9 cellular contexts compared by ENCODE assay signal in the genomic region with DNA sequence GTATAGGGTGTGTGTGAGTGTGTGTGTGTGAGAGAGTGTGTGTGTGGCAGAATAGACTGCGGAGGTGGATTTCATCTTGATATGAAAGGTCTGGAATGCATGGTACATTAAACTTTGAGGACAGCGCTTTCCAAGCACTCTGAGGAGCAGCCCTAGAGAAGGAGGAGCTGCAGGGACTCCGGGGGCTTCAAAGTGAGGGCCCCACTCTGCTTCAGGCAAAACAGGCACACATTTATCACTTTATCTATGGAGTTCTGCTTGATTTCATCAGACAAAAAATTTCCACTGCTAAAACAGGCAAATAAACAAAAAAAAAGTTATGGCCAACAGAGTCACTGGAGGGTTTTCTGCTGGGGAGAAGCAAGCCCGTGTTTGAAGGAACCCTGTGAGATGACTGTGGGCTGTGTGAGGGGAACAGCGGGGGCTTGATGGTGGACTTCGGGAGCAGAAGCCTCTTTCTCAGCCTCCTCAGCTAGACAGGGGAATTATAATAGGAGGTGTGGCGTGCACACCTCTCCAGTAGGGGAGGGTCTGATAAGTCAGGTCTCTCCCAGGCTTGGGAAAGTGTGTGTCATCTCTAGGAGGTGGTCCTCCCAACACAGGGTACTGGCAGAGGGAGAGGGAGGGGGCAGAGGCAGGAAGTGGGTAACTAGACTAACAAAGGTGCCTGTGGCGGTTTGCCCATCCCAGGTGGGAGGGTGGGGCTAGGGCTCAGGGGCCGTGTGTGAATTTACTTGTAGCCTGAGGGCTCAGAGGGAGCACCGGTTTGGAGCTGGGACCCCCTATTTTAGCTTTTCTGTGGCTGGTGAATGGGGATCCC. TPM values are rescaled to one million over a fixed set of nuclear protein-coding genes. Genes with fewer than 3 reads are reported as not detected.
A peak's percentile ranks its signal among the peaks of the same experiment; 100 is the strongest.
DNase-seq lines count a peak whose midpoint lies in the region; ATAC-seq lines count a peak whose summit lies in the region.
"Had no signal": no experiment of that assay in that cellular context is flagged by ENCODE, and none has a peak within 500 bp of the region (broad histone marks: within the 10 kb centered on the region; RNA-seq: fewer than 3 reads in every experiment).

No MANE protein-coding gene starts in this region.

- no peak for ATAC-seq in GM21447 (IDR thresholded peaks at IDR 0.05; ENCODE audit: unreplicated experiment)

- H3K4me3 Mint-ChIP-seq in CD4-positive, alpha-beta memory T cell: peak overlapping the region; percentile 80 to 89 (median 82)
- H3K4me3 Mint-ChIP-seq: dendritic cell treated with granulocyte-macrophage colony-stimulating factor and Interleukin-4, amounts not matched to agents 40 ng/mL and 50 ng/mL, for 4 days had no signal

- H3K36me3 Mint-ChIP-seq in CD4-positive, alpha-beta memory T cell: peaks cover 33 to 70% of the 10 kb centered on the region in 2 donors

- peaks cover 45% of the 10 kb centered on the region for H3K36me3 ChIP-seq in CD4-positive, alpha-beta memory T cell (ENCODE audit: insufficient read depth, low read length)
- peaks cover 4% of the 10 kb centered on the region; the same call in 1 of the 2 replicates for H3K36me3 ChIP-seq in iPS-20b (ENCODE audit: insufficient read depth, low read depth, low read length)

- H3K27ac ChIP-seq in CD4-positive, alpha-beta memory T cell (ENCODE audit: low read depth, low read length): peak overlapping the region; percentile 62
- H3K27ac ChIP-seq in iPS-20b (ENCODE audit: low read length): peak overlapping the region; percentile 84

- H3K27me3 ChIP-seq in CD4-positive, alpha-beta memory T cell (ENCODE audit: insufficient read depth, low read length): no peaks in the 10 kb centered on the region
- no peaks in the 10 kb centered on the region for H3K27me3 ChIP-seq in iPS-20b (ENCODE audit: insufficient read depth, low read length)

- peak; percentile 80 to 98 (median 82) for DNase-seq in CD4-positive, alpha-beta memory T cell
- peak; percentile 80 for DNase-seq in NCI-H146 treated with DMSO at 0.1 percent for 48 hours (lab: John Stamatoyannopoulos, UW; ENCODE audit: unreplicated experiment)
- peak; percentile 85 for DNase-seq in activated CD8-positive, alpha-beta memory T cell treated with anti-CD3 and anti-CD28 coated beads for 24 hours
- peak; percentile 64 to 82 for DNase-seq in stimulated activated CD8-positive, alpha-beta memory T cell treated with anti-CD3 and anti-CD28 coated beads, Interleukin-7, amount 100 ng/mL, for 48 hours (ENCODE audit: extremely low read depth in 1 of 2, low read depth in 1 of 2)
- DNase-seq in NCI-H446 treated with DMSO at 0.1 percent for 48 hours (lab: John Stamatoyannopoulos, UW): no peak
- no peak for DNase-seq in COLO829 (ENCODE audit: low spot score)

- POLR2A ChIA-PET in CD4-positive, alpha-beta memory T cell (lab: Charles Lee; ENCODE audit: partially characterized antibody): interaction anchor here (0.5 to 9.8 kb wide), 20 partner anchors 8 to 446 kb away, joined by 3 to 199 read pairs (median 5); a partner anchor contains a TSS

- peak overlapping the region; percentile 5 to 36 for H3K4me3 ChIP-seq in CD4-positive, alpha-beta memory T cell (ENCODE audit: low read length in 2 of 2)
- H3K4me3 ChIP-seq in iPS-20b (ENCODE audit: low read length): peak overlapping the region; percentile 59; the same call in 1 of the 2 replicates

- CTCF ChIA-PET in CD4-positive, alpha-beta memory T cell (lab: Charles Lee; ENCODE audit: partially characterized antibody): interaction anchor here (1.3 to 2.1 kb wide), 5 partner anchors 9 to 58 kb away, joined by 4 to 12 read pairs (median 7); a partner anchor contains a TSS

- intact Hi-C loops in CD4-positive, alpha-beta memory T cell (cut with micrococcal nuclease): loop anchor here (1.0 to 2.0 kb wide), 3 partner anchors 18 to 33 kb away; no protein-coding TSS in a partner anchor

- peaks cover 44 to 63% (median 51%) of the 10 kb centered on the region in 4 donors for H3K4me1 Mint-ChIP-seq in CD4-positive, alpha-beta memory T cell

- H3K9me3 Mint-ChIP-seq in CD4-positive, alpha-beta memory T cell: peaks cover 0 to 3% (median 0%) of the 10 kb centered on the region in 8 donors
- H3K9me3 Mint-ChIP-seq: dendritic cell treated with granulocyte-macrophage colony-stimulating factor and Interleukin-4, amounts not matched to agents 40 ng/mL and 50 ng/mL, for 4 days had no signal

- H3K9ac ChIP-seq in iPS-20b (ENCODE audit: low read depth, low read length): peak overlapping the region; percentile 74; the same call in 1 of the 2 replicates

- H3K27ac Mint-ChIP-seq in CD4-positive, alpha-beta memory T cell: peak overlapping the region; percentile 95 to 100 (median 97)
- H3K27ac Mint-ChIP-seq: dendritic cell treated with granulocyte-macrophage colony-stimulating factor and Interleukin-4, amounts not matched to agents 40 ng/mL and 50 ng/mL, for 4 days had no signal

- no peaks in the 10 kb centered on the region for H3K27me3 Mint-ChIP-seq in CD4-positive, alpha-beta memory T cell

- H3K4me1 ChIP-seq in CD4-positive, alpha-beta memory T cell (ENCODE audit: insufficient read depth, low read length): peaks cover 61% of the 10 kb centered on the region
- peaks cover 18% of the 10 kb centered on the region; the same call in 1 of the 2 replicates for H3K4me1 ChIP-seq in iPS-20b (ENCODE audit: insufficient read depth, low read length)

- H3K9me3 ChIP-seq in CD4-positive, alpha-beta memory T cell (ENCODE audit: control insufficient read depth in 1 of 2, low read length in 2 of 2): no peaks in the 10 kb centered on the region
- H3K9me3 ChIP-seq in iPS-20b (ENCODE audit: insufficient read depth, low read depth, low read length): no peaks in the 10 kb centered on the region

RNA-seq across cellular contexts. Expression of a gene that starts 18.3 kb away (rescaled TPM):
- total RNA-seq in CD4-positive, alpha-beta memory T cell: 100 to 1,000 TPM; 174 to 190 TPM
- polyA plus RNA-seq in CD4-positive, alpha-beta memory T cell: 100 to 1,000 TPM; 169 to 185 TPM

RNA-seq across cellular contexts. Expression of a gene that starts 22.5 kb away (rescaled TPM):
- total RNA-seq in CD4-positive, alpha-beta memory T cell: 100 to 1,000 TPM; 431 to 436 TPM
- 1,000 to 10,000 TPM in 1 of 2 donors, 100 to 1,000 TPM in 1; 779 to 1,233 TPM for polyA plus RNA-seq in CD4-positive, alpha-beta memory T cell

RNA-seq across cellular contexts. Expression of a gene that starts 26.6 kb away (rescaled TPM):
- total RNA-seq in CD4-positive, alpha-beta memory T cell: 1 to 10 TPM in 1 of 2 experiments, under 1 TPM in 1; 0.50 to 1.2 TPM
- polyA plus RNA-seq in CD4-positive, alpha-beta memory T cell: not detected

RNA-seq across cellular contexts. Expression of a gene that starts 51.4 kb away (rescaled TPM):
- total RNA-seq in CD4-positive, alpha-beta memory T cell: 10 to 100 TPM; 78.3 to 85.3 TPM
- polyA plus RNA-seq in CD4-positive, alpha-beta memory T cell: 100 to 1,000 TPM; 165 to 248 TPM

RNA-seq across cellular contexts. Expression of a gene that starts 51.4 kb away (rescaled TPM):
- total RNA-seq in CD4-positive, alpha-beta memory T cell: 10 to 100 TPM; 27.1 to 30.7 TPM
- 1 to 10 TPM; 5.1 to 6.1 TPM for polyA plus RNA-seq in CD4-positive, alpha-beta memory T cell

Comparison
In these comparisons a context has a peak if more than half of its experiments do, and no peak if none do; other contexts are left out.
1. DNase-seq: peak in CD4-positive, alpha-beta memory T cell (5 of 5), NCI-H146 treated with DMSO at 0.1 percent for 48 hours (single experiment), activated CD8-positive, alpha-beta memory T cell treated with anti-CD3 and anti-CD28 coated beads for 24 hours (single experiment) and stimulated activated CD8-positive, alpha-beta memory T cell treated with anti-CD3 and anti-CD28 coated beads, Interleukin-7, amount 100 ng/mL, for 48 hours (2 of 2); none in NCI-H446 treated with DMSO at 0.1 percent for 48 hours (single experiment) and COLO829 (single experiment).